In the genomic region with DNA sequence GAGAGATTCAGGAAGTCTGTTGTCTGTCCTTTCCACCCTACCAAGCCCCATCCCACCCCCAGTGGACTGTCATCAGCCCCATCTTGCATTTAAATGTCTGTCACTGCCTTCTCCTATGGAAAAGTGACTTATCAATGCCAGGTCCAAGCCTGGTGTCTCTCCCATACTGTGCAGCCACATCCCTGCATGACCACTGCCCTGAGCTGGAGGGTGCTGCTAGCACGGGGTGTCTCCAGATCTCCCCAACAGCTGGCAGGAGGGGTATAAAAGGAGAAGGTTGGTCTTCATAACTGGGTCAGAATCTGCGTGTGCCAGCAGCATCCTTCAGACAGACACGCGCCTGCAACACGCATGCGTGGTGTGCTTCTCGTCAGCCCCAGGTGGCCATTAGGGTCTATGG, we compare ENCODE assay signal across 26 cellular contexts.
DNase-seq lines count a peak whose midpoint lies in the region; ATAC-seq and TF ChIP-seq lines count a peak whose summit lies in the region.
"Had no signal": no experiment of that assay in that cellular context is flagged by ENCODE, and none has a peak within 500 bp of the region (broad histone marks: within the 10 kb centered on the region; RNA-seq: fewer than 3 reads in every experiment).

No MANE protein-coding gene starts in this region.

- H3K4me1 ChIP-seq in IMR-90 (ENCODE audit: control insufficient read depth, insufficient read depth, low read length) (peaks cover 41% of the 10 kb centered on the region), trophoblast cell (ENCODE audit: control insufficient read depth in 1 of 2, insufficient read depth in 2 of 2, low read length in 2 of 2) (peaks cover 16 to 21% of the 10 kb centered on the region in 2 experiments)

- H3K23ac ChIP-seq in IMR-90 (ENCODE audit: low read depth, low read length) (no peak overlapping the region), trophoblast cell (ENCODE audit: low read length) (peak overlapping the region; percentile 65)

- in situ Hi-C loops in IMR-90 (cut with MboI; ENCODE audit: low sequenced_read_pairs), result no loop called here

- H3K27ac Mint-ChIP-seq in activated naive CD4-positive, alpha-beta T cell treated with anti-CD3 and anti-CD28 coated beads for 36 hours, result peak overlapping the region; percentile 20
- no peak overlapping the region for H3K27ac Mint-ChIP-seq in activated naive CD4-positive, alpha-beta T cell treated with anti-CD3 and anti-CD28 coated beads, Interleukin-2, amount 50 U/mL, for 72 hours
- H3K27ac Mint-ChIP-seq in effector memory CD8-positive, alpha-beta T cell, result peak overlapping the region; percentile 20 to 77
- H3K27ac Mint-ChIP-seq in chondrocyte (ENCODE audit: unreplicated experiment), result no peak overlapping the region
- H3K27ac Mint-ChIP-seq: IgD-negative memory B cell; T-helper 1 cell treated with Interleukin-12 subunit alpha and Interleukin-12 subunit beta and Interleukin-4 antibody, amounts not matched to agents 30 μg/mL and 1 μg/mL, for 36 hours had no signal

- H3K4me1 Mint-ChIP-seq in activated naive CD4-positive, alpha-beta T cell treated with anti-CD3 and anti-CD28 coated beads for 36 hours (ENCODE audit: low read depth), result peaks cover 66% of the 10 kb centered on the region
- peaks cover 22 to 24% of the 10 kb centered on the region in 2 donors for H3K4me1 Mint-ChIP-seq in effector memory CD8-positive, alpha-beta T cell (ENCODE audit: low read depth in 2 of 2)
- H3K4me1 Mint-ChIP-seq in chondrocyte (ENCODE audit: low read depth), result peaks cover 68% of the 10 kb centered on the region

- peaks cover 16% of the 10 kb centered on the region for H3K9me1 ChIP-seq in IMR-90 (ENCODE audit: insufficient read depth, low read length)

- H4K8ac ChIP-seq in IMR-90 (ENCODE audit: low read depth in 2 of 2, low read length in 2 of 2) (no peak overlapping the region), trophoblast cell (ENCODE audit: low read depth, low read length) (no peak overlapping the region)

- H2BK20ac ChIP-seq in IMR-90 (ENCODE audit: low read depth, low read length), result peak overlapping the region; percentile 46; the same call in 1 of the 2 replicates

- no peak for ATAC-seq in activated naive CD4-positive, alpha-beta T cell treated with anti-CD3 and anti-CD28 coated beads, Interleukin-2, amount 50 U/mL, for 72 hours
- ATAC-seq in IMR-90 (ENCODE audit: low read depth), result no peak
- ATAC-seq in effector memory CD8-positive, alpha-beta T cell (replicated peaks), result no peak
- no peak for ATAC-seq in HG03571 (IDR thresholded peaks at IDR 0.05; ENCODE audit: unreplicated experiment)
- ATAC-seq: lower lobe of right lung, mucosa of descending colon had no signal

- intact Hi-C loops in activated naive CD4-positive, alpha-beta T cell treated with anti-CD3 and anti-CD28 coated beads for 36 hours (cut with micrococcal nuclease), result no loop called here
- intact Hi-C loops in IMR-90 (cut with micrococcal nuclease), result no loop called here

- H3K9me3 ChIP-seq in IMR-90 (ENCODE audit: control insufficient read depth, insufficient read depth, low read length), result no peaks in the 10 kb centered on the region
- H3K9me3 ChIP-seq in trophoblast cell (ENCODE audit: insufficient read depth, low read depth, low read length), result no peaks in the 10 kb centered on the region
- H3K9me3 ChIP-seq: BLaER1 treated with 17β-estradiol and CSF1 and Interleukin-3, amounts not matched to agents 10 nM and 100 nM; lower lobe of right lung; mucosa of descending colon; right atrium auricular region; spleen had no signal

- DNase-seq in activated naive CD4-positive, alpha-beta T cell treated with anti-CD3 and anti-CD28 coated beads for 36 hours, result no peak
- DNase-seq in activated naive CD4-positive, alpha-beta T cell treated with anti-CD3 and anti-CD28 coated beads, Interleukin-2, amount 50 U/mL, for 72 hours (ENCODE audit: low spot score in 2 of 2), result no peak
- no peak for DNase-seq in IMR-90
- DNase-seq in effector memory CD8-positive, alpha-beta T cell, result no peak
- no peak for DNase-seq in trophoblast cell
- no peak for DNase-seq in chondrocyte (ENCODE audit: low spot score)
- DNase-seq in COLO829 (ENCODE audit: low spot score), result no peak
- DNase-seq: activated effector memory CD4-positive, alpha-beta T cell treated with anti-CD3 and anti-CD28 coated beads, Interleukin-2, amount 50 U/mL, for 16 hours; amniotic stem cell; DMS 273 treated with DMSO at 0.1 percent for 48 hours; H7; head of caudate nucleus; kidney glomerular epithelial cell; lower lobe of right lung; mucosa of descending colon; NCI-H187; NCI-H2171; NCI-H510A; spleen had no signal

- H3K9me3 Mint-ChIP-seq in activated naive CD4-positive, alpha-beta T cell treated with anti-CD3 and anti-CD28 coated beads for 36 hours, result no peaks in the 10 kb centered on the region
- H3K9me3 Mint-ChIP-seq in activated naive CD4-positive, alpha-beta T cell treated with anti-CD3 and anti-CD28 coated beads, Interleukin-2, amount 50 U/mL, for 72 hours, result no peaks in the 10 kb centered on the region
- H3K9me3 Mint-ChIP-seq in effector memory CD8-positive, alpha-beta T cell, result no peaks in the 10 kb centered on the region
- H3K9me3 Mint-ChIP-seq in chondrocyte (ENCODE audit: low read depth), result no peaks in the 10 kb centered on the region
- H3K9me3 Mint-ChIP-seq: IgD-negative memory B cell; neural crest cell; T-helper 1 cell treated with Interleukin-12 subunit alpha and Interleukin-12 subunit beta and Interleukin-4 antibody, amounts not matched to agents 30 μg/mL and 1 μg/mL, for 36 hours had no signal

- no peaks in the 10 kb centered on the region for H3K27me3 Mint-ChIP-seq in activated naive CD4-positive, alpha-beta T cell treated with anti-CD3 and anti-CD28 coated beads for 36 hours (ENCODE audit: low read depth)
- no peaks in the 10 kb centered on the region for H3K27me3 Mint-ChIP-seq in effector memory CD8-positive, alpha-beta T cell
- H3K27me3 Mint-ChIP-seq in chondrocyte (ENCODE audit: low read depth), result no peaks in the 10 kb centered on the region
- H3K27me3 Mint-ChIP-seq: IgD-negative memory B cell had no signal

- H3K18ac ChIP-seq in IMR-90 (ENCODE audit: low read depth, low read length) (no peak overlapping the region; the same call in 1 of the 2 replicates), trophoblast cell (ENCODE audit: low read length) (no peak overlapping the region)

- H2BK120ac ChIP-seq in IMR-90 (ENCODE audit: low read depth, low read length), result peak overlapping the region; percentile 32; the same call in 1 of the 2 replicates
- no peak overlapping the region for H2BK120ac ChIP-seq in trophoblast cell (ENCODE audit: insufficient read depth, low read length, poor library complexity)

- no peaks in the 10 kb centered on the region for H4K20me1 ChIP-seq in IMR-90 (ENCODE audit: insufficient read depth, low read length)
- H4K20me1 ChIP-seq: BLaER1 treated with 17β-estradiol and CSF1 and Interleukin-3, amounts not matched to agents 10 nM and 100 nM had no signal

- H2AK5ac ChIP-seq in IMR-90 (ENCODE audit: low read depth, low read length) (peak overlapping the region; percentile 68), trophoblast cell (ENCODE audit: low read length) (no peak overlapping the region)

- no peak overlapping the region for H4K5ac ChIP-seq in IMR-90 (ENCODE audit: low read depth, low read length)

- dilution Hi-C loops in IMR-90 (cut with HindIII; ENCODE audit: low sequenced_read_pairs, unreplicated experiment), result no loop called here

- H3K4ac ChIP-seq in IMR-90 (ENCODE audit: low read depth, low read length) (0 out of 2 replicates have a peak overlapping the region, but pooled peaks have one; percentile 38), trophoblast cell (ENCODE audit: low read depth, low read length) (no peak overlapping the region)

- no TSS peak for BruUV-seq in IMR-90 (replicated peaks; lab: Mats Ljungman, UMichigan)

- no peak overlapping the region for H3K4me2 ChIP-seq in IMR-90 (ENCODE audit: low read depth, low read length)
- H3K4me2 ChIP-seq in trophoblast cell (ENCODE audit: low read length), result no peak overlapping the region
- H3K4me2 ChIP-seq: BLaER1 treated with 17β-estradiol and CSF1 and Interleukin-3, amounts not matched to agents 10 nM and 100 nM had no signal

- H4K91ac ChIP-seq in IMR-90 (ENCODE audit: insufficient read depth, low read depth, low read length) (peak overlapping the region; percentile 53; the same call in 1 of the 2 replicates), trophoblast cell (ENCODE audit: low read depth, low read length) (no peak overlapping the region)

- WGBS in IMR-90 (ENCODE audit: extremely low coverage in 2 of 2, insufficient read length in 1 of 2), 2 experiments, result 100% methylated on average over 6 of the region's 7 CpGs; no CpG with 5 or more reads in 1 of the 2 experiments
- WGBS in trophoblast cell (ENCODE audit: extremely low coverage, insufficient coverage, insufficient read length), result no CpG with 5 or more reads among the region's 7 CpGs

- no peak overlapping the region for H2AK9ac ChIP-seq in IMR-90 (replicated peaks; ENCODE audit: low read depth, low read length, poor library complexity)

- H3K14ac ChIP-seq in IMR-90 (replicated peaks; ENCODE audit: low read depth, low read length), result no peak overlapping the region
- no peak overlapping the region for H3K14ac ChIP-seq in trophoblast cell (ENCODE audit: low read length)

- no peak for TF ChIP-seq CTCF in IMR-90 (conservative IDR thresholded peaks at IDR 0.05; ENCODE audit: low read depth, low read length)
- no peak for TF ChIP-seq CTCF in chondrocyte (IDR thresholded peaks at IDR 0.05)

- H3K9ac ChIP-seq in IMR-90 (ENCODE audit: low read depth, low read length) (no peak overlapping the region), trophoblast cell (ENCODE audit: low read length) (no peak overlapping the region)
- H3K9ac ChIP-seq: BLaER1 treated with 17β-estradiol and CSF1 and Interleukin-3, amounts not matched to agents 10 nM and 100 nM had no signal

- POLR2A ChIA-PET in IMR-90 (lab: Charles Lee; ENCODE audit: unreplicated experiment), result no interaction called here

- H3K27me3 ChIP-seq in IMR-90 (ENCODE audit: control insufficient read depth, insufficient read depth, low read length) (no peaks in the 10 kb centered on the region), trophoblast cell (ENCODE audit: insufficient read depth, low read length) (no peaks in the 10 kb centered on the region)
- H3K27me3 ChIP-seq: BLaER1 treated with 17β-estradiol and CSF1 and Interleukin-3, amounts not matched to agents 10 nM and 100 nM; right atrium auricular region; spleen had no signal

- H2BK12ac ChIP-seq in trophoblast cell (ENCODE audit: low read length), result no peak overlapping the region

- H3K4me3 ChIP-seq in IMR-90 (ENCODE audit: insufficient read depth, low read depth, low read length) (no peak overlapping the region), trophoblast cell (ENCODE audit: low read depth, low read length) (no peak overlapping the region)
- H3K4me3 ChIP-seq: BLaER1 treated with 17β-estradiol and CSF1 and Interleukin-3, amounts not matched to agents 10 nM and 100 nM; lower lobe of right lung; mucosa of descending colon; right atrium auricular region; spleen had no signal

- peak overlapping the region; percentile 39; the same call in 1 of the 3 replicates for H2BK15ac ChIP-seq in IMR-90 (ENCODE audit: low read depth, low read length)

- peaks cover 51% of the 10 kb centered on the region for H3K36me3 Mint-ChIP-seq in activated naive CD4-positive, alpha-beta T cell treated with anti-CD3 and anti-CD28 coated beads for 36 hours (ENCODE audit: low read depth)
- H3K36me3 Mint-ChIP-seq in activated naive CD4-positive, alpha-beta T cell treated with anti-CD3 and anti-CD28 coated beads, Interleukin-2, amount 50 U/mL, for 72 hours, result peaks cover 31 to 67% of the 10 kb centered on the region in 2 donors
- peaks cover 85% of the 10 kb centered on the region for H3K36me3 Mint-ChIP-seq in effector memory CD8-positive, alpha-beta T cell (ENCODE audit: insufficient read depth)
- no peaks in the 10 kb centered on the region for H3K36me3 Mint-ChIP-seq in chondrocyte (ENCODE audit: low read depth)

- no peak for TF ChIP-seq RAD21 in IMR-90 (IDR thresholded peaks at IDR 0.05; ENCODE audit: low read length)

- no peak overlapping the region; the same call in 1 of the 2 replicates for H3K27ac ChIP-seq in IMR-90 (ENCODE audit: insufficient read depth, low read length)
- no peak overlapping the region for H3K27ac ChIP-seq in trophoblast cell (ENCODE audit: low read depth, low read length)
- H3K27ac ChIP-seq: BLaER1 treated with 17β-estradiol and CSF1 and Interleukin-3, amounts not matched to agents 10 nM and 100 nM; lower lobe of right lung; right atrium auricular region; RWPE1; spleen had no signal

- no peak overlapping the region for H3K56ac ChIP-seq in IMR-90 (ENCODE audit: extremely low read depth, insufficient read depth, low read length)

- H2AFZ ChIP-seq in IMR-90 (replicated peaks; ENCODE audit: low read length, poor library complexity) (peak overlapping the region; percentile 9), trophoblast cell (ENCODE audit: insufficient read depth, low read length, poor library complexity) (no peak overlapping the region)

- CTCF ChIA-PET in activated naive CD4-positive, alpha-beta T cell treated with anti-CD3 and anti-CD28 coated beads for 36 hours (lab: Charles Lee), result no interaction called here
- CTCF ChIA-PET in IMR-90 (lab: Yijun Ruan, JAX), result no interaction called here

- no peak overlapping the region for H2BK5ac ChIP-seq in IMR-90 (ENCODE audit: low read depth, low read length, poor library complexity, severe bottlenecking)
- H2BK5ac ChIP-seq in trophoblast cell (ENCODE audit: low read depth, low read length, poor library complexity), result no peak overlapping the region

- H3K36me3 ChIP-seq in IMR-90 (ENCODE audit: control insufficient read depth, insufficient read depth, low read length), result no peaks in the 10 kb centered on the region
- peaks cover 18 to 26% of the 10 kb centered on the region in 2 experiments for H3K36me3 ChIP-seq in trophoblast cell (ENCODE audit: control insufficient read depth in 1 of 2, insufficient read depth in 2 of 2, low read length in 2 of 2)
- H3K36me3 ChIP-seq: right atrium auricular region had no signal

- H3K79me1 ChIP-seq in IMR-90 (ENCODE audit: low read depth in 1 of 2, low read length in 2 of 2) (no peaks in the 10 kb centered on the region), trophoblast cell (ENCODE audit: low read length) (peaks cover 25% of the 10 kb centered on the region)

- TF ChIP-seq POLR2A in IMR-90 (IDR thresholded peaks at IDR 0.05; ENCODE audit: low read depth, low read length), result no peak

- H3K4me3 Mint-ChIP-seq in activated naive CD4-positive, alpha-beta T cell treated with anti-CD3 and anti-CD28 coated beads for 36 hours, result no peak overlapping the region
- H3K4me3 Mint-ChIP-seq in effector memory CD8-positive, alpha-beta T cell, result peak overlapping the region in 1 of 2 donors; percentile 5
- no peak overlapping the region for H3K4me3 Mint-ChIP-seq in chondrocyte (ENCODE audit: unreplicated experiment)
- H3K4me3 Mint-ChIP-seq: neural crest cell; T-helper 1 cell treated with Interleukin-12 subunit alpha and Interleukin-12 subunit beta and Interleukin-4 antibody, amounts not matched to agents 30 μg/mL and 1 μg/mL, for 36 hours had no signal

- no peak overlapping the region for H4K12ac ChIP-seq in trophoblast cell (ENCODE audit: low read depth, low read length)

- H3K79me2 ChIP-seq in trophoblast cell (ENCODE audit: control insufficient read depth, insufficient read depth, low read length, poor library complexity), result no peaks in the 10 kb centered on the region

Comparison
In these comparisons a context has a peak if more than half of its experiments do, and no peak if none do; other contexts are left out.
1. H3K27ac Mint-ChIP-seq: peak in activated naive CD4-positive, alpha-beta T cell treated with anti-CD3 and anti-CD28 coated beads for 36 hours (single experiment) and effector memory CD8-positive, alpha-beta T cell (2 of 2); none in activated naive CD4-positive, alpha-beta T cell treated with anti-CD3 and anti-CD28 coated beads, Interleukin-2, amount 50 U/mL, for 72 hours (0 of 2) and chondrocyte (single experiment).